Comparison of ENCODE assay signal across 18 cellular contexts in the genomic region with DNA sequence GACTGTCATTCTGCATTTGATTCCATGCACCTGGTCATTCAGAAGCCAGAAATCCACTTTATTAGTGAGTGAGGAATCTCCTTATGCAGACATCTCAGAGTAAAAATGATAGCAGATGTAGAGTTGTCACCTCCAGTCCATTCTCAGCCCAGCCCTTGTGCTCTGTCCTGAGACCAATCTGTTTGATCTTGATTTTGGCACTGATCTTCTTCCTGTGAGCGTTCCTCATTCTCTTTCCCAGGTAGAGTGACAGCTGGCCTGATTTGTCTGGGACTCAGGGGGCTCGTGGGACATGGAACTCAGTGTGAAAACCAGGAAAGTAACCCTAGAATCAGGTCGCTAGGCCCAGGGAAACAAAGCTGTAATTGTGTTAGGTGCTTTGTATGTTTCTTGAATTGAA. TPM values are rescaled to one million over a fixed set of nuclear protein-coding genes. Genes with fewer than 3 reads are reported as not detected.
DNase-seq lines count a peak whose midpoint lies in the region; ATAC-seq and TF ChIP-seq lines count a peak whose summit lies in the region.
"Had no signal": no experiment of that assay in that cellular context is flagged by ENCODE, and none has a peak within 500 bp of the region (broad histone marks: within the 10 kb centered on the region; RNA-seq: fewer than 3 reads in every experiment).

No MANE protein-coding gene starts in this region.

- ATAC-seq in activated CD4-positive, alpha-beta T cell treated with anti-CD3 and anti-CD28 coated beads for 36 hours = no peak
- ATAC-seq in lower lobe of right lung (no peak), GM21360 (IDR thresholded peaks at IDR 0.05; ENCODE audit: unreplicated experiment) (no peak)
- ATAC-seq: activated CD4-positive, CD25-positive, alpha-beta regulatory T cell treated with anti-CD3 and anti-CD28 coated beads, Interleukin-2, amount 50 U/mL, for 24 hours had no signal

- H3K4me1 Mint-ChIP-seq in activated CD4-positive, alpha-beta T cell treated with anti-CD3 and anti-CD28 coated beads for 36 hours = peaks cover 97% of the 10 kb centered on the region
- H3K4me1 Mint-ChIP-seq in CD4-positive, alpha-beta memory T cell = peaks cover 85 to 97% (median 91%) of the 10 kb centered on the region in 4 donors
- peaks cover 92% of the 10 kb centered on the region for H3K4me1 Mint-ChIP-seq in activated CD4-positive, alpha-beta memory T cell treated with anti-CD3 and anti-CD28 coated beads for 36 hours (ENCODE audit: low read depth)

- no peaks in the 10 kb centered on the region for H3K9me3 ChIP-seq in CD4-positive, alpha-beta memory T cell (ENCODE audit: control insufficient read depth in 1 of 2, low read length in 2 of 2)
- no peaks in the 10 kb centered on the region for H3K9me3 ChIP-seq in lower lobe of right lung
- H3K9me3 ChIP-seq: Caco-2, left ventricle myocardium inferior had no signal

- no peaks in the 10 kb centered on the region for H3K27me3 ChIP-seq in CD4-positive, alpha-beta memory T cell (ENCODE audit: insufficient read depth, low read length)
- H3K27me3 ChIP-seq in lower lobe of right lung (ENCODE audit: low read depth) = no peaks in the 10 kb centered on the region

- no peak for DNase-seq in activated CD4-positive, alpha-beta T cell treated with anti-CD3 and anti-CD28 coated beads for 36 hours
- DNase-seq in activated CD4-positive, alpha-beta T cell treated with anti-CD3 and anti-CD28 coated beads, Interleukin-2, amount 50 U/mL, for 1 hour = no peak
- DNase-seq in CD4-positive, alpha-beta memory T cell = no peak
- DNase-seq in activated CD4-positive, alpha-beta memory T cell treated with anti-CD3 and anti-CD28 coated beads for 36 hours = no peak
- DNase-seq in lower lobe of right lung = no peak
- DNase-seq in NCI-H2196 (lab: John Stamatoyannopoulos, UW; ENCODE audit: unreplicated experiment) = no peak
- no peak for DNase-seq in NCI-H2107 treated with DMSO at 0.1 percent for 48 hours (lab: John Stamatoyannopoulos, UW; ENCODE audit: unreplicated experiment)
- DNase-seq: activated effector memory CD4-positive, alpha-beta T cell treated with anti-CD3 and anti-CD28 coated beads, Interleukin-2, amount 50 U/mL, for 16 hours; Caco-2; GDM1; left ventricle myocardium inferior; NCI-H1694 treated with DMSO at 0.1 percent for 48 hours; NCI-H526 treated with DMSO at 0.1 percent for 48 hours had no signal

- TF ChIP-seq CTCF in lower lobe of right lung (IDR thresholded peaks at IDR 0.05) = no peak

- intact Hi-C loops in activated CD4-positive, alpha-beta T cell treated with anti-CD3 and anti-CD28 coated beads for 36 hours (cut with DNase I, micrococcal nuclease) = no loop called here
- intact Hi-C loops in CD4-positive, alpha-beta memory T cell (cut with micrococcal nuclease) = no loop called here
- intact Hi-C loops in activated CD4-positive, alpha-beta memory T cell treated with anti-CD3 and anti-CD28 coated beads for 36 hours (cut with micrococcal nuclease) = no loop called here
- intact Hi-C loops in lower lobe of right lung (cut with DNase I) = no loop called here

- H3K36me3 Mint-ChIP-seq in activated CD4-positive, alpha-beta T cell treated with anti-CD3 and anti-CD28 coated beads for 36 hours (ENCODE audit: low read depth) = peaks cover 67% of the 10 kb centered on the region
- peaks cover 48 to 73% of the 10 kb centered on the region in 2 donors for H3K36me3 Mint-ChIP-seq in CD4-positive, alpha-beta memory T cell
- peaks cover 62% of the 10 kb centered on the region for H3K36me3 Mint-ChIP-seq in activated CD4-positive, alpha-beta memory T cell treated with anti-CD3 and anti-CD28 coated beads for 36 hours

- H3K4me3 Mint-ChIP-seq in activated CD4-positive, alpha-beta T cell treated with anti-CD3 and anti-CD28 coated beads for 36 hours = peak overlapping the region; percentile 13
- H3K4me3 Mint-ChIP-seq in CD4-positive, alpha-beta memory T cell = peak overlapping the region; percentile 52 to 88 (median 76)
- peak overlapping the region; percentile 43 for H3K4me3 Mint-ChIP-seq in activated CD4-positive, alpha-beta memory T cell treated with anti-CD3 and anti-CD28 coated beads for 36 hours
- H3K4me3 Mint-ChIP-seq: nephron had no signal

- no peaks in the 10 kb centered on the region for H3K9me3 Mint-ChIP-seq in activated CD4-positive, alpha-beta T cell treated with anti-CD3 and anti-CD28 coated beads for 36 hours (ENCODE audit: low read depth)
- peaks cover 0 to 2% (median 0%) of the 10 kb centered on the region in 8 donors for H3K9me3 Mint-ChIP-seq in CD4-positive, alpha-beta memory T cell
- no peaks in the 10 kb centered on the region for H3K9me3 Mint-ChIP-seq in activated CD4-positive, alpha-beta memory T cell treated with anti-CD3 and anti-CD28 coated beads for 36 hours
- H3K9me3 Mint-ChIP-seq: nephron had no signal

- CTCF ChIA-PET in activated CD4-positive, alpha-beta T cell treated with anti-CD3 and anti-CD28 coated beads for 36 hours (lab: Charles Lee) = interaction anchor here (0.7 to 18.8 kb wide), 9 partner anchors 7 to 279 kb away, joined by 4 to 261 read pairs (median 12); no protein-coding TSS in a partner anchor
- CTCF ChIA-PET in CD4-positive, alpha-beta memory T cell (lab: Charles Lee; ENCODE audit: partially characterized antibody) = interaction anchor here (0.8 to 23.0 kb wide), 12 partner anchors 8 to 280 kb away, joined by 3 to 745 read pairs (median 7); a partner anchor contains a TSS
- CTCF ChIA-PET in activated CD4-positive, alpha-beta memory T cell treated with anti-CD3 and anti-CD28 coated beads for 36 hours (lab: Charles Lee) = interaction anchor here (1.1 to 7.9 kb wide), 13 partner anchors 8 to 182 kb away, joined by 3 to 89 read pairs (median 6); a partner anchor contains a TSS

- peak overlapping the region; percentile 75 for H3K27ac Mint-ChIP-seq in activated CD4-positive, alpha-beta T cell treated with anti-CD3 and anti-CD28 coated beads for 36 hours
- H3K27ac Mint-ChIP-seq in CD4-positive, alpha-beta memory T cell = peak overlapping the region in 6 of 7 donors; percentile 81 to 95 (median 92)
- peak overlapping the region; percentile 75 for H3K27ac Mint-ChIP-seq in activated CD4-positive, alpha-beta memory T cell treated with anti-CD3 and anti-CD28 coated beads for 36 hours
- H3K27ac Mint-ChIP-seq: nephron had no signal

- H3K4me1 ChIP-seq in CD4-positive, alpha-beta memory T cell (ENCODE audit: insufficient read depth, low read length) = peaks cover 100% of the 10 kb centered on the region
- H3K4me1 ChIP-seq in lower lobe of right lung = peaks cover 60% of the 10 kb centered on the region
- H3K4me1 ChIP-seq: Caco-2, left ventricle myocardium inferior had no signal

- no peak overlapping the region for H3K4me3 ChIP-seq in CD4-positive, alpha-beta memory T cell (ENCODE audit: low read length in 2 of 2)
- no peak overlapping the region for H3K4me3 ChIP-seq in lower lobe of right lung
- H3K4me3 ChIP-seq: left ventricle myocardium inferior had no signal

- POLR2A ChIA-PET in activated CD4-positive, alpha-beta T cell treated with anti-CD3 and anti-CD28 coated beads for 36 hours (lab: Charles Lee) = interaction anchor here (0.5 kb wide), 1 partner anchor 54 kb away, joined by 3 read pairs; no protein-coding TSS in a partner anchor
- POLR2A ChIA-PET in CD4-positive, alpha-beta memory T cell (lab: Charles Lee; ENCODE audit: partially characterized antibody) = interaction anchor here (1.1 to 23.2 kb wide), 8 partner anchors 8 to 276 kb away, joined by 3 to 728 read pairs (median 7); a partner anchor contains a TSS
- POLR2A ChIA-PET in activated CD4-positive, alpha-beta memory T cell treated with anti-CD3 and anti-CD28 coated beads for 36 hours (lab: Charles Lee) = interaction anchor here (1.7 to 3.2 kb wide), 5 partner anchors 22 to 165 kb away, joined by 4 to 15 read pairs (median 10); no protein-coding TSS in a partner anchor

- H3K27me3 Mint-ChIP-seq in activated CD4-positive, alpha-beta T cell treated with anti-CD3 and anti-CD28 coated beads for 36 hours = no peaks in the 10 kb centered on the region
- H3K27me3 Mint-ChIP-seq in CD4-positive, alpha-beta memory T cell = no peaks in the 10 kb centered on the region
- H3K27me3 Mint-ChIP-seq in activated CD4-positive, alpha-beta memory T cell treated with anti-CD3 and anti-CD28 coated beads for 36 hours = no peaks in the 10 kb centered on the region

- peaks cover 27% of the 10 kb centered on the region for H3K36me3 ChIP-seq in CD4-positive, alpha-beta memory T cell (ENCODE audit: insufficient read depth, low read length)
- H3K36me3 ChIP-seq in lower lobe of right lung = no peaks in the 10 kb centered on the region
- H3K36me3 ChIP-seq: left ventricle myocardium inferior had no signal

- H3K27ac ChIP-seq in CD4-positive, alpha-beta memory T cell (ENCODE audit: low read depth, low read length) = peak overlapping the region; percentile 50
- H3K27ac ChIP-seq in lower lobe of right lung = peak overlapping the region; percentile 76
- H3K27ac ChIP-seq: left ventricle myocardium inferior, RWPE1 had no signal

RNA-seq across cellular contexts. Expression of a gene that starts 8.9 kb away (rescaled TPM):
- total RNA-seq in activated CD4-positive, alpha-beta T cell treated with anti-CD3 and anti-CD28 coated beads for 36 hours = 10 to 100 TPM; 57.9 to 73.2 TPM
- 100 to 1,000 TPM; 162 to 163 TPM for total RNA-seq in CD4-positive, alpha-beta memory T cell
- 100 to 1,000 TPM in 1 of 2 donors, 10 to 100 TPM in 1; 37.1 to 125 TPM for polyA plus RNA-seq in CD4-positive, alpha-beta memory T cell
- total RNA-seq in activated CD4-positive, alpha-beta memory T cell treated with anti-CD3 and anti-CD28 coated beads for 36 hours = 10 to 100 TPM; 79.8 to 87.7 TPM
- 48.5 TPM for total RNA-seq in lower lobe of right lung
- total RNA-seq: LHCN-M2 had no signal

Comparison
In these comparisons a context has a peak if more than half of its experiments do, and no peak if none do; other contexts are left out.
1. H3K4me3 Mint-ChIP-seq: peak in every context shown above with its lines; median percentile 76 in CD4-positive, alpha-beta memory T cell; 43 in activated CD4-positive, alpha-beta memory T cell treated with anti-CD3 and anti-CD28 coated beads for 36 hours; 13 in activated CD4-positive, alpha-beta T cell treated with anti-CD3 and anti-CD28 coated beads for 36 hours.